ENCODE assay signal across 10 cellular contexts in the genomic region with DNA sequence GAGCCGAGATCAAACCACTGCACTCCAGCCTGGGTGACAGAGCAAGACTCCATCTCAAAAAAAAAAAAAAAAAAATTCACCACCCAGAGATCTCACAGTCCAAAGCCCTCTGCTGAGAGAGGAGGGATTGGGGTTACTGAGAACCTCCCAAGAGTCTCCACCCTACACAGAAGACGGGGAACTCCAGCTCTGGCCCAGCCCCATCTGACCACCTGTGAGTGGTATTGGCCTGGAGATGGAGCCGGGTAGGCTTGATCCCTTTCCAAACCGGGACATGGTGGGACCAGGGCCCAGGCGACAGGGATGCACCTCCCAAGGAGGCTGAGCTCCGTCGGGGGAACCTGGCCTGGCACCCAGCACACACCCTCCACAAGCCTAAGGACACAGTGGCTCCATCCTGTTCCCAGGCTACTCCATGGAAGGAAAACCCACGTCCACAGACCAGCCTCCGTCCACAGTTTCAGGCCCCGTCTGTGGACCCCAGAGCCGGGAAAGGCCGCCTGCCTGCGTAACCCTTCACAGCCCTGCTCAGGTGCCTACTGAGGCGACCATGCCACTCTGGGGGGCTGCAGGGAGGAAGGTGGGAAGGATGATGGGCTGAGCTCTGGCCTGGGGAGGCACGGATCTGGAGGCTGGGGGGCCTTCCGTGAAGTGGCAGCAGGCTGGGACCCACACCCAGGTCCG. TPM values are rescaled to one million over a fixed set of nuclear protein-coding genes. Genes with fewer than 3 reads are reported as not detected.
DNase-seq lines count a peak whose midpoint lies in the region; ATAC-seq and TF ChIP-seq lines count a peak whose summit lies in the region.
"Had no signal": no experiment of that assay in that cellular context is flagged by ENCODE, and none has a peak within 500 bp of the region (broad histone marks: within the 10 kb centered on the region; RNA-seq: fewer than 3 reads in every experiment).

No MANE protein-coding gene starts in this region.

- H3K4me3 ChIP-seq in AG09309 (ENCODE audit: control insufficient read depth, low read depth, low read length) = peak overlapping the region; percentile 93
- H3K4me3 ChIP-seq in Jurkat, Clone E6-1 (ENCODE audit: low read length) = peak overlapping the region; percentile 97
- H3K4me3 ChIP-seq in colonic mucosa = peak overlapping the region; percentile 80

- no peaks in the 10 kb centered on the region for H3K27me3 ChIP-seq in colonic mucosa

- peak overlapping the region; percentile 95 to 96 for H3K9ac ChIP-seq in colonic mucosa (ENCODE audit: low read depth in 2 of 2, low read length in 2 of 2)

- peaks cover 26 to 28% of the 10 kb centered on the region in 2 donors for H3K4me1 Mint-ChIP-seq in natural killer cell treated with Interleukin-12 subunit alpha and Interleukin-12 subunit beta and Interleukin-15 and Interleukin-18, amount 100 ng/mL, for 72 hours (ENCODE audit: low read depth in 2 of 2)

- H3K9me3 Mint-ChIP-seq in natural killer cell treated with Interleukin-12 subunit alpha and Interleukin-12 subunit beta and Interleukin-15 and Interleukin-18, amount 100 ng/mL, for 72 hours = no peaks in the 10 kb centered on the region

- no peaks in the 10 kb centered on the region for H3K36me3 Mint-ChIP-seq in natural killer cell treated with Interleukin-12 subunit alpha and Interleukin-12 subunit beta and Interleukin-15 and Interleukin-18, amount 100 ng/mL, for 72 hours

- intact Hi-C loops in colonic mucosa (cut with DNase I) = no loop called here

- no peak for ATAC-seq in natural killer cell treated with Interleukin-12 subunit alpha and Interleukin-12 subunit beta and Interleukin-15 and Interleukin-18, amount 100 ng/mL, for 72 hours
- ATAC-seq in GM19452 (IDR thresholded peaks at IDR 0.05; ENCODE audit: unreplicated experiment) = no peak

- no peaks in the 10 kb centered on the region for H3K9me3 ChIP-seq in colonic mucosa

- H3K4me3 Mint-ChIP-seq in natural killer cell treated with Interleukin-12 subunit alpha and Interleukin-12 subunit beta and Interleukin-15 and Interleukin-18, amount 100 ng/mL, for 72 hours = peak overlapping the region; percentile 99

- no peak overlapping the region for H3K27ac ChIP-seq in colonic mucosa

- DNase-seq in AG09309 (ENCODE audit: low read depth) (no peak), colonic mucosa (no peak), SHP77 treated with DMSO at 0.1 percent for 48 hours (lab: John Stamatoyannopoulos, UW) (no peak)
- no peak for DNase-seq in Jurkat, Clone E6-1 (ENCODE audit: low read depth, low spot score)
- DNase-seq in natural killer cell treated with Interleukin-12 subunit alpha and Interleukin-12 subunit beta and Interleukin-15 and Interleukin-18, amount 100 ng/mL, for 72 hours (ENCODE audit: low spot score) = no peak
- no peak for DNase-seq in activated CD8-positive, alpha-beta memory T cell treated with anti-CD3 and anti-CD28 coated beads, Interleukin-2, amount 50 U/mL, for 48 hours
- DNase-seq in activated CD4-positive, CD25-positive, alpha-beta regulatory T cell (lab: John Stamatoyannopoulos, UW) = no peak
- DNase-seq: activated CD8-positive, alpha-beta memory T cell treated with anti-CD3 and anti-CD28 coated beads, Interleukin-2, amount 50 U/mL, for 4 hours had no signal

- no peaks in the 10 kb centered on the region for H3K36me3 ChIP-seq in colonic mucosa

- H3K27ac Mint-ChIP-seq in natural killer cell treated with Interleukin-12 subunit alpha and Interleukin-12 subunit beta and Interleukin-15 and Interleukin-18, amount 100 ng/mL, for 72 hours = no peak overlapping the region

- no peaks in the 10 kb centered on the region for H3K27me3 Mint-ChIP-seq in natural killer cell treated with Interleukin-12 subunit alpha and Interleukin-12 subunit beta and Interleukin-15 and Interleukin-18, amount 100 ng/mL, for 72 hours

- peaks cover 41% of the 10 kb centered on the region for H3K4me1 ChIP-seq in colonic mucosa

- TF ChIP-seq CTCF in AG09309 (IDR thresholded peaks at IDR 0.05; ENCODE audit: control insufficient read depth, insufficient read depth, low read depth, low read length, missing control alignments) (no peak), colonic mucosa (IDR thresholded peaks at IDR 0.05) (no peak)

RNA-seq across cellular contexts. Expression of a gene that starts 1.8 kb away (rescaled TPM):
- 131 TPM for polyA plus RNA-seq in Jurkat, Clone E6-1 (2012; ENCODE audit: insufficient read depth, insufficient read length)
- 100 to 1,000 TPM; 170 to 235 TPM for total RNA-seq in colonic mucosa
- 100 to 1,000 TPM; 150 to 267 TPM for total RNA-seq in natural killer cell treated with Interleukin-12 subunit alpha and Interleukin-12 subunit beta and Interleukin-15 and Interleukin-18, amount 100 ng/mL, for 72 hours

RNA-seq across cellular contexts. Expression of a gene that starts 2.2 kb away (rescaled TPM):
- not detected for polyA plus RNA-seq in Jurkat, Clone E6-1 (2012; ENCODE audit: insufficient read depth, insufficient read length)
- total RNA-seq in colonic mucosa = not detected
- not detected for total RNA-seq in natural killer cell treated with Interleukin-12 subunit alpha and Interleukin-12 subunit beta and Interleukin-15 and Interleukin-18, amount 100 ng/mL, for 72 hours
- total RNA-seq: mononuclear cell had no signal

RNA-seq across cellular contexts. Expression of a gene that starts 7.3 kb away (rescaled TPM):
- polyA plus RNA-seq in Jurkat, Clone E6-1 (2012; ENCODE audit: insufficient read depth, insufficient read length) = 130 TPM
- 100 to 1,000 TPM; 108 to 132 TPM for total RNA-seq in colonic mucosa
- 100 to 1,000 TPM; 119 to 141 TPM for total RNA-seq in natural killer cell treated with Interleukin-12 subunit alpha and Interleukin-12 subunit beta and Interleukin-15 and Interleukin-18, amount 100 ng/mL, for 72 hours

RNA-seq across cellular contexts. Expression of a gene that starts 18.9 kb away (rescaled TPM):
- polyA plus RNA-seq in Jurkat, Clone E6-1 (2012; ENCODE audit: insufficient read depth, insufficient read length) = 0.36 TPM
- total RNA-seq in colonic mucosa = not detected
- total RNA-seq in natural killer cell treated with Interleukin-12 subunit alpha and Interleukin-12 subunit beta and Interleukin-15 and Interleukin-18, amount 100 ng/mL, for 72 hours = not detected

RNA-seq across cellular contexts. Expression of a gene that starts 20.8 kb away (rescaled TPM):
- polyA plus RNA-seq in Jurkat, Clone E6-1 (2012; ENCODE audit: insufficient read depth, insufficient read length) = 34.4 TPM
- 10 to 100 TPM; 23.9 to 31.6 TPM for total RNA-seq in colonic mucosa
- 10 to 100 TPM; 53.7 to 69.9 TPM for total RNA-seq in natural killer cell treated with Interleukin-12 subunit alpha and Interleukin-12 subunit beta and Interleukin-15 and Interleukin-18, amount 100 ng/mL, for 72 hours
